ENCODE assay signal across 8 cellular contexts in genomic region chr1:16072616-16073484, GRCh38. TPM values are rescaled to one million over a fixed set of nuclear protein-coding genes. Genes with fewer than 3 reads are reported as not detected.
DNase-seq lines count a peak whose midpoint lies in the region; ATAC-seq and TF ChIP-seq lines count a peak whose summit lies in the region.

No MANE protein-coding gene starts in this region.

- no peak for TF ChIP-seq CTCF in RWPE2 (IDR thresholded peaks at IDR 0.05; ENCODE audit: poor library complexity, severe bottlenecking)
- TF ChIP-seq CTCF in esophagus squamous epithelium (IDR thresholded peaks at IDR 0.05), result no peak

- H3K27me3 ChIP-seq in RWPE2 (ENCODE audit: insufficient read depth, poor library complexity, severe bottlenecking) (no peaks in the 10 kb centered on the region), esophagus squamous epithelium (peaks cover 0 to 22% (median 0%) of the 10 kb centered on the region in 4 donors)

- H3K4me3 ChIP-seq in RWPE2 (ENCODE audit: severe bottlenecking) (peak overlapping the region; percentile 37), esophagus squamous epithelium (peak overlapping the region; percentile 32 to 72 (median 48))

- H3K36me3 ChIP-seq in RWPE2 (ENCODE audit: low read depth), result no peaks in the 10 kb centered on the region
- no peaks in the 10 kb centered on the region for H3K36me3 ChIP-seq in esophagus squamous epithelium

- H3K27ac ChIP-seq in RWPE2 (ENCODE audit: poor library complexity, severe bottlenecking), result no peak overlapping the region
- H3K27ac ChIP-seq in esophagus squamous epithelium, result peak overlapping the region in 2 of 4 donors; percentile 33 to 37

- H3K9me3 Mint-ChIP-seq in stimulated activated effector memory CD8-positive, alpha-beta T cell treated with anti-CD3 and anti-CD28 coated beads, Interleukin-12 subunit alpha, Interleukin-12 subunit beta, amount 100 ng/mL, for 72 hours, result no peaks in the 10 kb centered on the region

- TF ChIP-seq POLR2A in esophagus squamous epithelium (IDR thresholded peaks at IDR 0.05), result no peak

- WGBS in esophagus squamous epithelium, 2 donors, result 20 to 33% methylated on average over 1 to 5 of the region's 49 CpGs

- peak; percentile 62 for DNase-seq in NCI-H82 (lab: John Stamatoyannopoulos, UW)
- DNase-seq in NCI-H82 treated with DMSO at 0.1 percent for 48 hours (lab: John Stamatoyannopoulos, UW; ENCODE audit: unreplicated experiment), result no peak
- DNase-seq in RWPE2 (ENCODE audit: low spot score), result no peak
- no peak for DNase-seq in esophagus squamous epithelium (lab: John Stamatoyannopoulos, UW)
- no peak for DNase-seq in stimulated activated effector memory CD8-positive, alpha-beta T cell treated with anti-CD3 and anti-CD28 coated beads, Interleukin-12 subunit alpha, Interleukin-12 subunit beta, amount 100 ng/mL, for 72 hours (ENCODE audit: low spot score in 2 of 2)
- no peak for DNase-seq in NOMO-1 treated with DMSO at 0.1 percent for 48 hours (lab: John Stamatoyannopoulos, UW; ENCODE audit: unreplicated experiment)
- no peak for DNase-seq in activated naive CD4-positive, alpha-beta T cell treated with Interleukin-2 at 50 U/mL for 16 hours

- no peak overlapping the region for H3K27ac Mint-ChIP-seq in stimulated activated effector memory CD8-positive, alpha-beta T cell treated with anti-CD3 and anti-CD28 coated beads, Interleukin-12 subunit alpha, Interleukin-12 subunit beta, amount 100 ng/mL, for 72 hours

- H3K9me3 ChIP-seq in RWPE2 (ENCODE audit: severe bottlenecking) (no peaks in the 10 kb centered on the region), esophagus squamous epithelium (no peaks in the 10 kb centered on the region)

- H3K4me3 Mint-ChIP-seq in stimulated activated effector memory CD8-positive, alpha-beta T cell treated with anti-CD3 and anti-CD28 coated beads, Interleukin-12 subunit alpha, Interleukin-12 subunit beta, amount 100 ng/mL, for 72 hours, result peak overlapping the region; percentile 10

- no peaks in the 10 kb centered on the region for H3K36me3 Mint-ChIP-seq in stimulated activated effector memory CD8-positive, alpha-beta T cell treated with anti-CD3 and anti-CD28 coated beads, Interleukin-12 subunit alpha, Interleukin-12 subunit beta, amount 100 ng/mL, for 72 hours

- H3K4me1 ChIP-seq in RWPE2 (ENCODE audit: insufficient read depth, poor library complexity, severe bottlenecking) (peaks cover 18% of the 10 kb centered on the region), esophagus squamous epithelium (peaks cover 23 to 62% (median 30%) of the 10 kb centered on the region in 3 donors)

- intact Hi-C loops in esophagus squamous epithelium (cut with DNase I), result loop anchor here (10.0 kb wide), 2 partner anchors 172 to 292 kb away; partner anchors contain the start of gene SZRD1

- ATAC-seq in RWPE2 (ENCODE audit: low read depth) (no peak), HG02981 (IDR thresholded peaks at IDR 0.05; ENCODE audit: unreplicated experiment) (no peak)
- ATAC-seq in stimulated activated effector memory CD8-positive, alpha-beta T cell treated with anti-CD3 and anti-CD28 coated beads, Interleukin-12 subunit alpha, Interleukin-12 subunit beta, amount 100 ng/mL, for 72 hours, result peak; percentile 6

- peaks cover 25% of the 10 kb centered on the region for H3K4me1 Mint-ChIP-seq in stimulated activated effector memory CD8-positive, alpha-beta T cell treated with anti-CD3 and anti-CD28 coated beads, Interleukin-12 subunit alpha, Interleukin-12 subunit beta, amount 100 ng/mL, for 72 hours

RNA-seq across cellular contexts. Expression of gene FAM131C, which starts 0.6 kb away (rescaled TPM):
- total RNA-seq in esophagus squamous epithelium, result 1 to 10 TPM in 2 of 4 donors, not detected in 2; 1.6 to 4.5 TPM

RNA-seq across cellular contexts. Expression of gene CLCNKB, which starts 29.3 kb away (rescaled TPM):
- not detected for total RNA-seq in esophagus squamous epithelium

RNA-seq across cellular contexts. Expression of gene CLCNKA, which starts 51.0 kb away (rescaled TPM):
- not detected for total RNA-seq in esophagus squamous epithelium

RNA-seq across cellular contexts. Expression of gene HSPB7, which starts 55.0 kb away (rescaled TPM):
- total RNA-seq in esophagus squamous epithelium, result 10 to 100 TPM in 1 of 4 donors, 1 to 10 TPM in 3; 1.1 to 11.8 (median 3.7) TPM
